In genomic region chr1:169970114-169970513, GRCh38 we compare ENCODE assay signal across 21 cellular contexts.
"Had no signal": no experiment of that assay in that cellular context is flagged by ENCODE, and none has a peak within 500 bp of the region (broad histone marks: within the 10 kb centered on the region; RNA-seq: fewer than 3 reads in every experiment).

No MANE protein-coding gene starts in this region.

- H3K4me3 ChIP-seq: left ventricle myocardium inferior, lung, testis, transverse colon, uterus had no signal

- H3K9me3 ChIP-seq: left ventricle myocardium inferior, testis, transverse colon, uterus had no signal

- ATAC-seq: activated naive CD4-positive, alpha-beta T cell treated with anti-CD3 and anti-CD28 coated beads, Interleukin-2, amount 50 U/mL, for 72 hours; activated T-cell treated with anti-CD3 and anti-CD28 coated beads, Interleukin-2, amount 50 U/mL, for 72 hours; natural killer cell treated with Interleukin-12 subunit alpha and Interleukin-12 subunit beta and Interleukin-15 and Interleukin-18, amount 100 ng/mL, for 72 hours; right cardiac atrium had no signal

- DNase-seq: activated CD4-positive, alpha-beta T cell treated with anti-CD3 and anti-CD28 coated beads for 4 hours; activated CD4-positive, alpha-beta T cell treated with anti-CD3 and anti-CD28 coated beads, Interleukin-2, amount 50 U/mL, for 4 hours; activated naive CD4-positive, alpha-beta T cell; activated T-cell treated with anti-CD3 and anti-CD28 coated beads for 4 hours; activated T-cell treated with anti-CD3 and anti-CD28 coated beads, Interleukin-2, amount 50 U/mL, for 72 hours; dermis blood vessel endothelial cell; effector CD8-positive, alpha-beta T cell; left ventricle myocardium inferior; mesendoderm; posterior cingulate gyrus; right cardiac atrium; stimulated activated CD4-positive, alpha-beta T cell treated with anti-CD3 and anti-CD28 coated beads, Interleukin-15, amount 100 ng/mL, for 24 hours; stimulated activated CD4-positive, alpha-beta T cell treated with anti-CD3 and anti-CD28 coated beads, Interleukin-2, amount 100 ng/mL, for 24 hours; stimulated activated naive CD4-positive, alpha-beta T cell; testis; transverse colon; uterus had no signal

- H3K27me3 Mint-ChIP-seq: natural killer cell treated with Interleukin-12 subunit alpha and Interleukin-12 subunit beta and Interleukin-15 and Interleukin-18, amount 100 ng/mL, for 72 hours had no signal

- H3K36me3 ChIP-seq: uterus had no signal

- H3K4me3 Mint-ChIP-seq: activated T-cell treated with anti-CD3 and anti-CD28 coated beads, Interleukin-2, amount 50 U/mL, for 72 hours; natural killer cell treated with Interleukin-12 subunit alpha and Interleukin-12 subunit beta and Interleukin-15 and Interleukin-18, amount 100 ng/mL, for 72 hours had no signal

- H3K27ac ChIP-seq: left ventricle myocardium inferior, testis, transverse colon, uterus, VCaP had no signal

- H3K27ac Mint-ChIP-seq: activated naive CD4-positive, alpha-beta T cell treated with anti-CD3 and anti-CD28 coated beads, Interleukin-2, amount 50 U/mL, for 72 hours; activated T-cell treated with anti-CD3 and anti-CD28 coated beads, Interleukin-2, amount 50 U/mL, for 72 hours; natural killer cell treated with Interleukin-12 subunit alpha and Interleukin-12 subunit beta and Interleukin-15 and Interleukin-18, amount 100 ng/mL, for 72 hours had no signal

- H3K4me1 ChIP-seq: left ventricle myocardium inferior, testis, transverse colon, uterus had no signal

- H3K9me3 Mint-ChIP-seq: activated naive CD4-positive, alpha-beta T cell treated with anti-CD3 and anti-CD28 coated beads, Interleukin-2, amount 50 U/mL, for 72 hours; activated T-cell treated with anti-CD3 and anti-CD28 coated beads, Interleukin-2, amount 50 U/mL, for 72 hours; natural killer cell treated with Interleukin-12 subunit alpha and Interleukin-12 subunit beta and Interleukin-15 and Interleukin-18, amount 100 ng/mL, for 72 hours had no signal

- H3K36me3 Mint-ChIP-seq: activated naive CD4-positive, alpha-beta T cell treated with anti-CD3 and anti-CD28 coated beads, Interleukin-2, amount 50 U/mL, for 72 hours; natural killer cell treated with Interleukin-12 subunit alpha and Interleukin-12 subunit beta and Interleukin-15 and Interleukin-18, amount 100 ng/mL, for 72 hours had no signal

- H3K27me3 ChIP-seq: testis, transverse colon, uterus had no signal
